In the genomic region with DNA sequence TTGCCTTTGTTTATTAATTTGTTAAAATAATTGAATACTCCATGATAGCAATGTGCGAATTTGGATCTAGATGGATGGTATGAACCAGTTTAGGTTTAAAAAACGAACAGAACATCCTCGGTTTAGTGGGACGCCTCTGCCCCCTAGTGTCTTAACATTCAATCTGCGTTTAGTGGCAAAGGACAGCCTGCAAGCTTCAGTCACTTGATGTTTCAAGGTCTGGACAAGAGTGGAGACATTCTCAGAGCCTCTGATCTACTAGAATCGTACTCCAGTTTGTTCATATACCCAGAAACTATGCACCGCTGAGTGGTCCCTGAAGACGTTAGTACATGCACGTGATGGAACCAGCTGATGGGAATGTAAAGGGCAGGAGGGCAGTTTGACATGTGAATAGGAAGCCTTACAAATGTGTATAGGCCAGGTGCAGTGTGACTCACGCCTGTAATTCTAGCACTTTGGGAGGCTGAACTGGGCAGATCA, we compare ENCODE assay signal across 8 cellular contexts. TPM values are rescaled to one million over a fixed set of nuclear protein-coding genes. Genes with fewer than 3 reads are reported as not detected.
DNase-seq lines count a peak whose midpoint lies in the region; ATAC-seq, FAIRE-seq and TF ChIP-seq lines count a peak whose summit lies in the region.

No MANE protein-coding gene starts in this region.

- H3K4me1 Mint-ChIP-seq in activated T-cell treated with anti-CD3 and anti-CD28 coated beads, Interleukin-2, amount 50 U/mL, for 72 hours (ENCODE audit: low read depth), result no peaks in the 10 kb centered on the region

- TF ChIP-seq CTCF in PC-3 (conservative IDR thresholded peaks at IDR 0.05; ENCODE audit: low read depth, low read length) (peak; percentile 96), foreskin keratinocyte (conservative IDR thresholded peaks at IDR 0.05) (peak; percentile 83), pancreas (IDR thresholded peaks at IDR 0.05) (peak; percentile 44 to 75 (median 54))

- H3K9ac ChIP-seq in PC-3 (ENCODE audit: low read length), result no peak overlapping the region

- H3K4me1 ChIP-seq in PC-3 (ENCODE audit: insufficient read depth, low read length), result peaks cover 6% of the 10 kb centered on the region
- H3K4me1 ChIP-seq in foreskin keratinocyte, result no peaks in the 10 kb centered on the region
- no peaks in the 10 kb centered on the region for H3K4me1 ChIP-seq in pancreas

- BruUV-seq in PC-3 (replicated peaks; lab: Mats Ljungman, UMichigan), result no TSS peak

- peak; percentile 49 for FAIRE-seq in pancreas (lab: Jason Lieb, UNC)

- H3K9me3 Mint-ChIP-seq in activated T-cell treated with anti-CD3 and anti-CD28 coated beads, Interleukin-2, amount 50 U/mL, for 72 hours, result no peaks in the 10 kb centered on the region

- POLR2A ChIA-PET in PC-3 (lab: Charles Lee; ENCODE audit: unreplicated experiment), result no interaction called here

- H3K4me3 ChIP-seq in PC-3 (ENCODE audit: low read length) (no peak overlapping the region), pancreas (no peak overlapping the region)

- WGBS in pancreas, 2 donors, result 3 to 4% methylated on average over 10 of the region's 10 CpGs

- H3K36me3 ChIP-seq in PC-3 (ENCODE audit: low read depth, low read length), result no peaks in the 10 kb centered on the region
- no peaks in the 10 kb centered on the region for H3K36me3 ChIP-seq in pancreas

- H3K9me2 ChIP-seq in PC-3 (replicated peaks; ENCODE audit: low read length), result no peaks in the 10 kb centered on the region

- H3K9me3 ChIP-seq in PC-3 (ENCODE audit: low read length) (no peaks in the 10 kb centered on the region), pancreas (no peaks in the 10 kb centered on the region)

- H3K27ac ChIP-seq in PC-3 (ENCODE audit: low read length) (no peak overlapping the region), foreskin keratinocyte (no peak overlapping the region), pancreas (no peak overlapping the region)

- H4K20me1 ChIP-seq in PC-3 (ENCODE audit: low read length), result no peaks in the 10 kb centered on the region

- no peak overlapping the region for H3K4me3 Mint-ChIP-seq in activated T-cell treated with anti-CD3 and anti-CD28 coated beads, Interleukin-2, amount 50 U/mL, for 72 hours

- CTCF ChIA-PET in PC-3 (lab: Charles Lee), result interaction anchor here (0.5 to 1.3 kb wide), 3 partner anchors 114 to 1005 kb away, joined by 3 to 6 read pairs (median 3); no protein-coding TSS in a partner anchor

- ATAC-seq in PC-3 (peak; percentile 93), foreskin keratinocyte (peak; percentile 85), pancreas (peak; percentile 90 to 99 (median 97))
- peak; percentile 53 to 57 for ATAC-seq in activated T-cell treated with anti-CD3 and anti-CD28 coated beads, Interleukin-2, amount 50 U/mL, for 72 hours (replicated peaks in 1 of 2)

- H3K27ac Mint-ChIP-seq in activated T-cell treated with anti-CD3 and anti-CD28 coated beads, Interleukin-2, amount 50 U/mL, for 72 hours, result no peak overlapping the region

- no peaks in the 10 kb centered on the region for H3K36me3 Mint-ChIP-seq in activated T-cell treated with anti-CD3 and anti-CD28 coated beads, Interleukin-2, amount 50 U/mL, for 72 hours (ENCODE audit: insufficient read depth in 2 of 2)

- H3K4me2 ChIP-seq in PC-3 (ENCODE audit: low read length), result no peak overlapping the region

- peaks cover 41% of the 10 kb centered on the region for H3K27me3 ChIP-seq in PC-3 (ENCODE audit: low read length)
- no peaks in the 10 kb centered on the region for H3K27me3 ChIP-seq in foreskin keratinocyte
- no peaks in the 10 kb centered on the region for H3K27me3 ChIP-seq in pancreas

- intact Hi-C loops in PC-3 (cut with micrococcal nuclease) (loop anchor here (1.0 to 10.0 kb wide), 5 partner anchors 111 to 1108 kb away; no protein-coding TSS in a partner anchor), pancreas (cut with DNase I) (loop anchor here in 2 of 3 donors (10.0 kb wide), 2 partner anchors 108 to 758 kb away; no protein-coding TSS in a partner anchor)

- no peaks in the 10 kb centered on the region for H3K79me2 ChIP-seq in PC-3 (ENCODE audit: low read length)

- H2AFZ ChIP-seq in PC-3 (ENCODE audit: low read length), result no peak overlapping the region

- peak; percentile 61 for DNase-seq in EL
- peak; percentile 80 for DNase-seq in H4 (ENCODE audit: low spot score)
- DNase-seq in LoVo (ENCODE audit: low spot score), result peak; percentile 65
- peak; percentile 80 for DNase-seq in PC-3
- DNase-seq in activated T-cell treated with anti-CD3 and anti-CD28 coated beads, Interleukin-2, amount 50 U/mL, for 72 hours, result peak; percentile 48 to 58
- peak in 1 of 2 donors; percentile 54 for DNase-seq in foreskin keratinocyte
- peak in 4 of 6 donors; percentile 41 to 74 (median 50) for DNase-seq in pancreas
- DNase-seq in epidermal melanocyte (ENCODE audit: insufficient read length, low spot score), result no peak

- H3K27me3 Mint-ChIP-seq in activated T-cell treated with anti-CD3 and anti-CD28 coated beads, Interleukin-2, amount 50 U/mL, for 72 hours (ENCODE audit: low read depth), result no peaks in the 10 kb centered on the region

- no peaks in the 10 kb centered on the region for H3F3A ChIP-seq in PC-3 (ENCODE audit: low read length, unreplicated experiment)

RNA-seq across cellular contexts. Expression of gene ATP13A4, which starts 17.8 kb away (rescaled TPM):
- total RNA-seq in H4 (2014; rRNA removed; shearing (Covaris generic)), result 0.02 TPM in 1 of 2 replicates, not detected in the other
- total RNA-seq in PC-3 (2014; rRNA removed) (not detected in 2 replicates), foreskin keratinocyte (not detected in 2 replicates), pancreas (10 to 100 TPM in 3 of 6 donors, 1 to 10 TPM in 3; 6.7 to 15.7 (median 9.8) TPM)
- 1 to 10 TPM; 3.2 to 5.1 TPM for total RNA-seq in activated T-cell treated with anti-CD3 and anti-CD28 coated beads, Interleukin-2, amount 50 U/mL, for 72 hours
- polyA plus RNA-seq in foreskin keratinocyte (not detected in 2 replicates), pancreas (10 to 100 TPM in 1 of 2 donors, 1 to 10 TPM in 1; 5.7 to 13.3 TPM)

RNA-seq across cellular contexts. Expression of gene OPA1, which starts 20.5 kb away (rescaled TPM):
- total RNA-seq in H4 (2014; rRNA removed; shearing (Covaris generic)), result 51.9 and 53.6 TPM in 2 replicates
- total RNA-seq in PC-3 (2014; rRNA removed) (68.0 and 93.8 TPM in 2 replicates), foreskin keratinocyte (56.8 and 60.2 TPM in 2 replicates), pancreas (10 to 100 TPM; 23.3 to 31.7 (median 25.3) TPM)
- total RNA-seq in activated T-cell treated with anti-CD3 and anti-CD28 coated beads, Interleukin-2, amount 50 U/mL, for 72 hours, result 10 to 100 TPM; 67.5 to 76.6 TPM
- polyA plus RNA-seq in foreskin keratinocyte (11.2 and 14.1 TPM in 2 replicates), pancreas (10 to 100 TPM in 1 of 2 donors, 1 to 10 TPM in 1; 6.3 to 13.7 TPM)
